12 cellular contexts compared by ENCODE assay signal in the genomic region with DNA sequence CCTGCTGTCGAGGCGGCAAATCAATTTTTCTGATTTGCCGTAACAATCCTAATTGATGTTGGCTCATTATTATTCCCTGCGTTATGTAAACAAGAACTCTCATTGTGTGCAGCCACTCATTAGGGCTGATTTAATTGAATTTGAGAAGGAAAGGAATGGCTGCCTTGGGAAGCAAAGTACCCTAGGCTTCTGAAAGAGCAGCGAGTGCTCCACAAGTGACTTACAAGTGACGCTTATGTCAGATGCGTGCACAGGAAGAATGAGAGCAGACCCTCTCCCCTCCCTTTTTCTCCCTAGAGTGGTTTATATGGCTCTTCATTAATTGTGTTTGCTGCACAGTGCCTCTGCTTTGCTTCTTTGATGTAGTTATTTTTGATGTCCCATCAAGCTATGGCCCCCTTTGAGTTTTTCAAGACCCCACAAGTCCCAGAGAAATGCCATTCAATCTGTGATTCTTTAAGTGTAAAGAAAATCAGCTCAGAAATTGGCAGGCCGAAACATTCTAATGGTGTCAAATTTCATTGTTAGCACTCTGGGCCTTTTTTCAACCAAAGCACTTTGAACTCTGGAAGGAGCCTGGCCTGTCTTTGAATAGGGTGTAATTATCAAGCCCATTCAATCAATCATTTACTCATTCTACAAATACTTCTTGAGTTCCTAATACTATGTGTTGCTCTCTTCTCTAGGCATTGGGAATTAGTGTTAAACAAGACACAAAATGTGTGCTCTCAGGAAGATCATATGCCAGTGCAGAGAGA.
DNase-seq lines count a peak whose midpoint lies in the region; ATAC-seq, FAIRE-seq and TF ChIP-seq lines count a peak whose summit lies in the region.
"Had no signal": no experiment of that assay in that cellular context is flagged by ENCODE, and none has a peak within 500 bp of the region (broad histone marks: within the 10 kb centered on the region; RNA-seq: fewer than 3 reads in every experiment).

No MANE protein-coding gene starts in this region.

- no peak overlapping the region for H3K4me3 ChIP-seq in thymus (ENCODE audit: low read length)

- 44% methylated on average over 8 of the region's 8 CpGs for WGBS in thymus

- H3K36me3 ChIP-seq in thymus (ENCODE audit: control insufficient read depth, insufficient read depth), result no peaks in the 10 kb centered on the region

- H3K27ac ChIP-seq in thymus (ENCODE audit: low read depth), result peak overlapping the region; percentile 86

- no peaks in the 10 kb centered on the region for H3K27me3 ChIP-seq in thymus (ENCODE audit: control insufficient read depth, insufficient read depth)

- H3K36me3 Mint-ChIP-seq in activated naive CD4-positive, alpha-beta T cell treated with anti-CD3 and anti-CD28 coated beads for 36 hours (ENCODE audit: low read depth), result no peaks in the 10 kb centered on the region
- H3K36me3 Mint-ChIP-seq in natural killer cell, result no peaks in the 10 kb centered on the region
- no peaks in the 10 kb centered on the region for H3K36me3 Mint-ChIP-seq in activated CD8-positive, alpha-beta memory T cell treated with anti-CD3 and anti-CD28 coated beads, Interleukin-2, amount 10 ng/mL, durations not matched to agents 7 days and 5 days

- no peaks in the 10 kb centered on the region for H3K9me3 Mint-ChIP-seq in activated naive CD4-positive, alpha-beta T cell treated with anti-CD3 and anti-CD28 coated beads for 36 hours
- H3K9me3 Mint-ChIP-seq in natural killer cell, result peaks cover 2 to 3% of the 10 kb centered on the region in 2 donors
- no peaks in the 10 kb centered on the region for H3K9me3 Mint-ChIP-seq in activated CD8-positive, alpha-beta memory T cell treated with anti-CD3 and anti-CD28 coated beads, Interleukin-2, amount 10 ng/mL, durations not matched to agents 7 days and 5 days (ENCODE audit: low read depth)
- H3K9me3 Mint-ChIP-seq: activated CD4-positive, alpha-beta memory T cell treated with anti-CD3 and anti-CD28 coated beads, Interleukin-2, amount 10 ng/mL, durations not matched to agents 7 days and 5 days had no signal

- H3K4me3 Mint-ChIP-seq in activated naive CD4-positive, alpha-beta T cell treated with anti-CD3 and anti-CD28 coated beads for 36 hours, result no peak overlapping the region
- no peak overlapping the region for H3K4me3 Mint-ChIP-seq in natural killer cell
- no peak overlapping the region for H3K4me3 Mint-ChIP-seq in activated CD8-positive, alpha-beta memory T cell treated with anti-CD3 and anti-CD28 coated beads, Interleukin-2, amount 10 ng/mL, durations not matched to agents 7 days and 5 days
- H3K4me3 Mint-ChIP-seq: activated CD4-positive, alpha-beta memory T cell treated with anti-CD3 and anti-CD28 coated beads, Interleukin-2, amount 10 ng/mL, durations not matched to agents 7 days and 5 days had no signal

- intact Hi-C loops in activated naive CD4-positive, alpha-beta T cell treated with anti-CD3 and anti-CD28 coated beads for 36 hours (cut with micrococcal nuclease), result loop anchor here (1.0 to 5.0 kb wide), 6 partner anchors 11 to 231 kb away; a partner anchor contains a TSS
- intact Hi-C loops in natural killer cell (cut with micrococcal nuclease), result no loop called here

- no peak for FAIRE-seq in RCC 7860 (lab: Jason Lieb, UNC)

- ATAC-seq in left lobe of liver (peak; percentile 73), natural killer cell (no peak)
- no peak for ATAC-seq in activated CD8-positive, alpha-beta memory T cell treated with anti-CD3 and anti-CD28 coated beads, Interleukin-2, amount 10 ng/mL, durations not matched to agents 7 days and 5 days

- no peaks in the 10 kb centered on the region for H3K27me3 Mint-ChIP-seq in activated naive CD4-positive, alpha-beta T cell treated with anti-CD3 and anti-CD28 coated beads for 36 hours (ENCODE audit: low read depth)
- no peaks in the 10 kb centered on the region for H3K27me3 Mint-ChIP-seq in natural killer cell (ENCODE audit: low read depth in 2 of 2)
- H3K27me3 Mint-ChIP-seq in activated CD8-positive, alpha-beta memory T cell treated with anti-CD3 and anti-CD28 coated beads, Interleukin-2, amount 10 ng/mL, durations not matched to agents 7 days and 5 days, result peaks cover 5% of the 10 kb centered on the region

- DNase-seq in activated naive CD4-positive, alpha-beta T cell treated with anti-CD3 and anti-CD28 coated beads for 36 hours, result peak; percentile 22
- no peak for DNase-seq in activated naive CD4-positive, alpha-beta T cell treated with Interleukin-2 at 50 U/mL for 16 hours
- DNase-seq in NCI-H2227 (lab: John Stamatoyannopoulos, UW; ENCODE audit: unreplicated experiment) (peak; percentile 54), left lobe of liver (ENCODE audit: low spot score) (no peak), natural killer cell (no peak), RCC 7860 (ENCODE audit: low spot score) (no peak)
- DNase-seq in activated CD8-positive, alpha-beta memory T cell treated with anti-CD3 and anti-CD28 coated beads, Interleukin-2, amount 10 ng/mL, durations not matched to agents 7 days and 5 days, result no peak
- DNase-seq: activated CD4-positive, alpha-beta memory T cell treated with anti-CD3 and anti-CD28 coated beads, Interleukin-2, amount 10 ng/mL, durations not matched to agents 7 days and 5 days; effector memory CD4-positive, alpha-beta T cell; head of caudate nucleus; stimulated activated CD8-positive, alpha-beta memory T cell treated with anti-CD3 and anti-CD28 coated beads, Interleukin-4, amount 100 ng/mL, for 48 hours had no signal

- peaks cover 13% of the 10 kb centered on the region for H3K4me1 ChIP-seq in thymus (ENCODE audit: control insufficient read depth, insufficient read depth, low read length)

- no peaks in the 10 kb centered on the region for H3K9me3 ChIP-seq in thymus (ENCODE audit: control insufficient read depth)

- CTCF ChIA-PET in activated naive CD4-positive, alpha-beta T cell treated with anti-CD3 and anti-CD28 coated beads for 36 hours (lab: Charles Lee), result interaction anchor here (1.0 to 1.1 kb wide), 2 partner anchors 9 to 86 kb away, joined by 3 read pairs; a partner anchor contains a TSS
- CTCF ChIA-PET in activated CD8-positive, alpha-beta memory T cell treated with anti-CD3 and anti-CD28 coated beads, Interleukin-2, amount 10 ng/mL, durations not matched to agents 7 days and 5 days (lab: Charles Lee), result no interaction called here

- TF ChIP-seq CTCF in natural killer cell (IDR thresholded peaks at IDR 0.05), result no peak

- H3K4me1 Mint-ChIP-seq in activated naive CD4-positive, alpha-beta T cell treated with anti-CD3 and anti-CD28 coated beads for 36 hours (ENCODE audit: low read depth), result peaks cover 24% of the 10 kb centered on the region
- no peaks in the 10 kb centered on the region for H3K4me1 Mint-ChIP-seq in natural killer cell
- peaks cover 4% of the 10 kb centered on the region for H3K4me1 Mint-ChIP-seq in activated CD8-positive, alpha-beta memory T cell treated with anti-CD3 and anti-CD28 coated beads, Interleukin-2, amount 10 ng/mL, durations not matched to agents 7 days and 5 days

- no peak overlapping the region for H3K27ac Mint-ChIP-seq in activated naive CD4-positive, alpha-beta T cell treated with anti-CD3 and anti-CD28 coated beads for 36 hours
- no peak overlapping the region for H3K27ac Mint-ChIP-seq in natural killer cell
- no peak overlapping the region for H3K27ac Mint-ChIP-seq in activated CD8-positive, alpha-beta memory T cell treated with anti-CD3 and anti-CD28 coated beads, Interleukin-2, amount 10 ng/mL, durations not matched to agents 7 days and 5 days
- H3K27ac Mint-ChIP-seq: activated CD4-positive, alpha-beta memory T cell treated with anti-CD3 and anti-CD28 coated beads, Interleukin-2, amount 10 ng/mL, durations not matched to agents 7 days and 5 days had no signal

Comparison
In these comparisons a context has a peak if more than half of its experiments do, and no peak if none do; other contexts are left out.
1. DNase-seq: peak in activated naive CD4-positive, alpha-beta T cell treated with anti-CD3 and anti-CD28 coated beads for 36 hours (single experiment) and NCI-H2227 (single experiment); none in activated naive CD4-positive, alpha-beta T cell treated with Interleukin-2 at 50 U/mL for 16 hours (single experiment), left lobe of liver (single experiment), natural killer cell (single experiment), activated CD8-positive, alpha-beta memory T cell treated with anti-CD3 and anti-CD28 coated beads, Interleukin-2, amount 10 ng/mL, durations not matched to agents 7 days and 5 days (single experiment) and RCC 7860 (single experiment).